8 cellular contexts compared by ENCODE assay signal in the genomic region with DNA sequence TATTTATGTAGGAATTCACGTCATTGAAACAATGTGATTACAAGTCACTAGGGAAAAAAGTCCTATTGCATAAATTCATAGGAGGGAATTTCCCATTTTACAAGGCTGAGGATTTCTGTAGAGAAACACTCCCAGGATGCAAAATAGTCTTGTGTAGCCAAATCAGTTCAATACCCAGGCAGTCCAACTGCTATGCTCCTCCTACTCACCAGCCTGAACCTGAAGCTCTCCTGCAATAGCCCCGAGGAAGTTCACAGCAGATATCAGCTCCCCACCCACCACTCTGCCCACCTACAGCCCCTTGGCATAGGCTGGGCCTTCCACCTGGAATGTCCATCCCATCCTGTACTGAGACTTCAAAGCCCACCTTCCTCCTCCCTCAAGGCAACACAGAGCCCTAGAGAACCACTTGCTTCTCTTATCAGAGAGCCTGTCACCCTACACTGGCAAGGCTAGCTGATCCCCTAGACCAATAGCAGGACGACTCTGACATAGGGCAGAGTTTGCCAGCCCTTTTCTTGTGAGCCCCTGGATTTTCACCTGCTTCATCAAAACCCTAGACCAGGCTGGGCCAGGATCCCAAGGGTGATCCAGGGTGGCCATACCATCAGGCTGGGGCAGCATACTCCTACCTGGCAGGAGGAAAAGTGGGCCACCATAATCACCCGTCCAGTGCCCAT.
DNase-seq lines count a peak whose midpoint lies in the region; ATAC-seq, FAIRE-seq and TF ChIP-seq lines count a peak whose summit lies in the region.

No MANE protein-coding gene starts in this region.

- no peak for TF ChIP-seq CTCF in AG04449 (IDR thresholded peaks at IDR 0.05; ENCODE audit: insufficient read depth, low read length, missing control alignments)
- no peak for TF ChIP-seq CTCF in WERI-Rb-1 (IDR thresholded peaks at IDR 0.05; ENCODE audit: low read depth, low read length)

- CTCF ChIA-PET in AG04449 (lab: Yijun Ruan, JAX), result interaction anchor here (2.6 to 4.4 kb wide), 2 partner anchors 12 to 84 kb away, joined by 8 to 28 read pairs; no protein-coding TSS in a partner anchor

- H3K9me3 ChIP-seq in WERI-Rb-1 (ENCODE audit: severe bottlenecking), result peaks cover 9% of the 10 kb centered on the region

- POLR2A ChIA-PET in AG04449 (lab: Yijun Ruan, JAX), result no interaction called here

- peak; percentile 37 for DNase-seq in AG04449 (ENCODE audit: low read depth, low spot score)
- no peak for DNase-seq in GM18507 (ENCODE audit: extremely low spot score, insufficient read length, low read depth)
- DNase-seq in WERI-Rb-1, result no peak
- peak; percentile 27 for DNase-seq in fibroblast of the conjunctiva (ENCODE audit: low read depth)
- DNase-seq in skeletal muscle cell (ENCODE audit: low read depth), result no peak
- no peak for DNase-seq in iPS-NIHi7 (ENCODE audit: extremely low spot score)

- H3K27ac ChIP-seq in WERI-Rb-1, result no peak overlapping the region

- peak overlapping the region; percentile 89 for H3K4me3 ChIP-seq in AG04449 (ENCODE audit: low read depth, low read length)
- peak overlapping the region; percentile 74 for H3K4me3 ChIP-seq in WERI-Rb-1 (ENCODE audit: low read depth, low read length)
- H3K4me3 ChIP-seq in skeletal muscle cell (ENCODE audit: low read depth, low read length), result peak overlapping the region; percentile 79

- no peak for ATAC-seq in HG03442 (IDR thresholded peaks at IDR 0.05; ENCODE audit: unreplicated experiment)
- no peak for ATAC-seq in HG02938 (IDR thresholded peaks at IDR 0.05; ENCODE audit: unreplicated experiment)

- H3K36me3 ChIP-seq in WERI-Rb-1, result peaks cover 48% of the 10 kb centered on the region

- H3K27me3 ChIP-seq in WERI-Rb-1 (ENCODE audit: insufficient read depth, low read depth, severe bottlenecking), result no peaks in the 10 kb centered on the region

- peak; percentile 24 for FAIRE-seq in GM18507 (lab: Jason Lieb, UNC)

Comparison
In these comparisons a context has a peak if more than half of its experiments do, and no peak if none do; other contexts are left out.
1. DNase-seq: peak in AG04449 (single experiment) and fibroblast of the conjunctiva (single experiment); none in GM18507 (single experiment), WERI-Rb-1 (single experiment), skeletal muscle cell (single experiment) and iPS-NIHi7 (single experiment).
2. Peak in every context shown above with its lines, with median percentiles within 50 percentile points of each other: H3K4me3 ChIP-seq.